Comparison of ENCODE assay signal across 12 cellular contexts in genomic region chr3:56785499-56785898, GRCh38. TPM values are rescaled to one million over a fixed set of nuclear protein-coding genes. Genes with fewer than 3 reads are reported as not detected.
DNase-seq lines count a peak whose midpoint lies in the region; ATAC-seq lines count a peak whose summit lies in the region.
"Had no signal": no experiment of that assay in that cellular context is flagged by ENCODE, and none has a peak within 500 bp of the region (broad histone marks: within the 10 kb centered on the region; RNA-seq: fewer than 3 reads in every experiment).

No MANE protein-coding gene starts in this region.

- no peak overlapping the region for H3K4me3 Mint-ChIP-seq in activated CD4-positive, alpha-beta memory T cell treated with anti-CD3 and anti-CD28 coated beads, Interleukin-2, amount 10 ng/mL, durations not matched to agents 7 days and 5 days
- H3K4me3 Mint-ChIP-seq in immature natural killer cell: peak overlapping the region; percentile 81 to 89 (median 86)
- no peak overlapping the region for H3K4me3 Mint-ChIP-seq in stimulated activated memory B cell treated with anti-CD40 and anti-IgM and Interleukin-4, amounts not matched to agents 10 μg/mL and 1 μg/mL and 100 μg/mL, for 72 hours

- H3K9me3 Mint-ChIP-seq in activated CD4-positive, alpha-beta memory T cell treated with anti-CD3 and anti-CD28 coated beads, Interleukin-2, amount 10 ng/mL, durations not matched to agents 7 days and 5 days: no peaks in the 10 kb centered on the region
- H3K9me3 Mint-ChIP-seq in immature natural killer cell: no peaks in the 10 kb centered on the region
- no peaks in the 10 kb centered on the region for H3K9me3 Mint-ChIP-seq in stimulated activated memory B cell treated with anti-CD40 and anti-IgM and Interleukin-4, amounts not matched to agents 10 μg/mL and 1 μg/mL and 100 μg/mL, for 72 hours

- no peaks in the 10 kb centered on the region for H3K27me3 Mint-ChIP-seq in activated CD4-positive, alpha-beta memory T cell treated with anti-CD3 and anti-CD28 coated beads, Interleukin-2, amount 10 ng/mL, durations not matched to agents 7 days and 5 days
- peaks cover 2 to 8% (median 3%) of the 10 kb centered on the region in 3 donors for H3K27me3 Mint-ChIP-seq in immature natural killer cell (ENCODE audit: low read depth in 3 of 3)
- no peaks in the 10 kb centered on the region for H3K27me3 Mint-ChIP-seq in stimulated activated memory B cell treated with anti-CD40 and anti-IgM and Interleukin-4, amounts not matched to agents 10 μg/mL and 1 μg/mL and 100 μg/mL, for 72 hours

- peak; percentile 56 for DNase-seq in activated CD8-positive, alpha-beta memory T cell treated with anti-CD3 and anti-CD28 coated beads for 24 hours
- no peak for DNase-seq in activated CD8-positive, alpha-beta memory T cell treated with anti-CD3 and anti-CD28 coated beads, Interleukin-2, amount 50 U/mL, for 48 hours
- no peak for DNase-seq in activated CD4-positive, alpha-beta memory T cell treated with anti-CD3 and anti-CD28 coated beads, Interleukin-2, amount 10 ng/mL, durations not matched to agents 7 days and 5 days
- DNase-seq in immature natural killer cell (no peak), SW480 (ENCODE audit: low spot score) (no peak), DMS 273 treated with DMSO at 0.1 percent for 48 hours (lab: John Stamatoyannopoulos, UW) (no peak), superior temporal gyrus (ENCODE audit: extremely low spot score) (no peak)
- DNase-seq: NCI-H2171, SHP77 treated with DMSO at 0.1 percent for 48 hours had no signal

- peaks cover 45% of the 10 kb centered on the region for H3K36me3 Mint-ChIP-seq in activated CD4-positive, alpha-beta memory T cell treated with anti-CD3 and anti-CD28 coated beads, Interleukin-2, amount 10 ng/mL, durations not matched to agents 7 days and 5 days (ENCODE audit: low read depth)
- H3K36me3 Mint-ChIP-seq in immature natural killer cell: peaks cover 18 to 30% (median 19%) of the 10 kb centered on the region in 3 donors
- peaks cover 5% of the 10 kb centered on the region for H3K36me3 Mint-ChIP-seq in stimulated activated memory B cell treated with anti-CD40 and anti-IgM and Interleukin-4, amounts not matched to agents 10 μg/mL and 1 μg/mL and 100 μg/mL, for 72 hours

- peaks cover 97% of the 10 kb centered on the region for H3K4me1 Mint-ChIP-seq in activated CD4-positive, alpha-beta memory T cell treated with anti-CD3 and anti-CD28 coated beads, Interleukin-2, amount 10 ng/mL, durations not matched to agents 7 days and 5 days
- H3K4me1 Mint-ChIP-seq in immature natural killer cell: peaks cover 99 to 100% of the 10 kb centered on the region in 2 donors
- H3K4me1 Mint-ChIP-seq in stimulated activated memory B cell treated with anti-CD40 and anti-IgM and Interleukin-4, amounts not matched to agents 10 μg/mL and 1 μg/mL and 100 μg/mL, for 72 hours: peaks cover 46% of the 10 kb centered on the region

- CTCF ChIA-PET in activated CD4-positive, alpha-beta memory T cell treated with anti-CD3 and anti-CD28 coated beads, Interleukin-2, amount 10 ng/mL, durations not matched to agents 7 days and 5 days (lab: Charles Lee): interaction anchor here (3.6 to 6.2 kb wide), 2 partner anchors 13 to 31 kb away, joined by 14 to 118 read pairs; partner anchors contain the start of gene ARHGEF3

- POLR2A ChIA-PET in activated CD4-positive, alpha-beta memory T cell treated with anti-CD3 and anti-CD28 coated beads, Interleukin-2, amount 10 ng/mL, durations not matched to agents 7 days and 5 days (lab: Charles Lee): interaction anchor here (0.9 to 7.3 kb wide), 7 partner anchors 13 to 131 kb away, joined by 3 to 168 read pairs (median 25); partner anchors contain the start of genes ARHGEF3 and TASOR

- H3K27ac Mint-ChIP-seq in activated CD4-positive, alpha-beta memory T cell treated with anti-CD3 and anti-CD28 coated beads, Interleukin-2, amount 10 ng/mL, durations not matched to agents 7 days and 5 days: peak overlapping the region; percentile 96
- peak overlapping the region; percentile 84 to 99 (median 93) for H3K27ac Mint-ChIP-seq in immature natural killer cell
- peak overlapping the region; percentile 81 for H3K27ac Mint-ChIP-seq in stimulated activated memory B cell treated with anti-CD40 and anti-IgM and Interleukin-4, amounts not matched to agents 10 μg/mL and 1 μg/mL and 100 μg/mL, for 72 hours

- ATAC-seq in stimulated activated memory B cell treated with anti-CD40 and anti-IgM and Interleukin-4, amounts not matched to agents 10 μg/mL and 1 μg/mL and 100 μg/mL, for 72 hours: no peak
- ATAC-seq: A549, sciatic nerve had no signal

RNA-seq across cellular contexts. Expression of gene ARHGEF3, which starts 16.2 kb away (rescaled TPM):
- total RNA-seq in activated CD4-positive, alpha-beta memory T cell treated with anti-CD3 and anti-CD28 coated beads, Interleukin-2, amount 10 ng/mL, durations not matched to agents 7 days and 5 days: 10 to 100 TPM; 71.3 TPM
- polyA plus RNA-seq in immature natural killer cell: 100 to 1,000 TPM; 110 to 197 (median 136) TPM

Comparison
In these comparisons a context has a peak if more than half of its experiments do, and no peak if none do; other contexts are left out.
1. H3K4me3 Mint-ChIP-seq: peak in immature natural killer cell (5 of 5); none in activated CD4-positive, alpha-beta memory T cell treated with anti-CD3 and anti-CD28 coated beads, Interleukin-2, amount 10 ng/mL, durations not matched to agents 7 days and 5 days (single experiment) and stimulated activated memory B cell treated with anti-CD40 and anti-IgM and Interleukin-4, amounts not matched to agents 10 μg/mL and 1 μg/mL and 100 μg/mL, for 72 hours (single experiment).
2. Peak in every context shown above with its lines, with median percentiles within 50 percentile points of each other: H3K27ac Mint-ChIP-seq.